1 cellular context compared by ENCODE assay signal in the genomic region with DNA sequence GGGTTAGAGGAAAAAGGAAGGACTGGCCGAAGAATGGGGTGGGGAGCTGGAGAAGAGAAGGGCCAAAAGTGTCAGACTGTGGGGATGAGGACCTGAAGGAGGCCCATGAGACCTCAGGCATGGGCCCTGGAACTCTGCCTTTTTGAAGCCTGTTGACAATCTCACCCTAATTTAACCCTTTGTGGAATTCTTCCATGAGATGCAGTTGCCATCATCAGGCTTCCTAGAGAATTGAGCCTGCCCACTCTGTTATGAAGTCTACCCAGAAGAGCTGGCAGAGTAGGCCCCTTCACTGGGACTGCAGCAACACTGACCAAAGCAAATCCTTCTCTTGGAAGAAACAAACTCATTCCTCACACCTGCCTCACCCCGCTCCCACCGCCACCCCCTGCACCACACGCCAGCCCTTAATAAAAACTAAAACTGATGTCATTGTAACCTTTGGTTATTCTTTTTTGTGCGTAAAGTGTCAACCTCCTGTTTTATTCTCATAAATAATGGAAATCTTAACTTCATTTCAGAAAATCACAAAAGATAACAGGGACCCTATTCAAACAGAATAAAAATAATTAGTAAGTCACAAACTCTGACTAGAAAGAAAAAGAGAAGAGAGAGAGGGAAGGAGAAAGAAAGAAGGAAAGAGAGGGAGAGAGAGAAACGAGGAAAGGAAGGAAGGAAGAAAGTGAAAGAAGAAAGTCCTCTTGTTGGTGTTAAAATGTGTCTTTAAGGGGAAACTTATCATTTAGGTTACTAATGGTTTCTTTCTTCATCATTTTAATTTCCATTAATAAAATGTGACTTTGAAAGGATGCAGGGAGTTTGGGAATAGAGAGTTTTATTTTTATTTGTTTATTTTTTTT.
TF ChIP-seq lines count a peak whose summit lies in the region.

No MANE protein-coding gene starts in this region.

TF ChIP-seq in GM23338, 12 proteins besides CTCF, POLR2A, EP300 and RAD21 (continued from another document):
- TF ChIP-seq, protein P1, sequence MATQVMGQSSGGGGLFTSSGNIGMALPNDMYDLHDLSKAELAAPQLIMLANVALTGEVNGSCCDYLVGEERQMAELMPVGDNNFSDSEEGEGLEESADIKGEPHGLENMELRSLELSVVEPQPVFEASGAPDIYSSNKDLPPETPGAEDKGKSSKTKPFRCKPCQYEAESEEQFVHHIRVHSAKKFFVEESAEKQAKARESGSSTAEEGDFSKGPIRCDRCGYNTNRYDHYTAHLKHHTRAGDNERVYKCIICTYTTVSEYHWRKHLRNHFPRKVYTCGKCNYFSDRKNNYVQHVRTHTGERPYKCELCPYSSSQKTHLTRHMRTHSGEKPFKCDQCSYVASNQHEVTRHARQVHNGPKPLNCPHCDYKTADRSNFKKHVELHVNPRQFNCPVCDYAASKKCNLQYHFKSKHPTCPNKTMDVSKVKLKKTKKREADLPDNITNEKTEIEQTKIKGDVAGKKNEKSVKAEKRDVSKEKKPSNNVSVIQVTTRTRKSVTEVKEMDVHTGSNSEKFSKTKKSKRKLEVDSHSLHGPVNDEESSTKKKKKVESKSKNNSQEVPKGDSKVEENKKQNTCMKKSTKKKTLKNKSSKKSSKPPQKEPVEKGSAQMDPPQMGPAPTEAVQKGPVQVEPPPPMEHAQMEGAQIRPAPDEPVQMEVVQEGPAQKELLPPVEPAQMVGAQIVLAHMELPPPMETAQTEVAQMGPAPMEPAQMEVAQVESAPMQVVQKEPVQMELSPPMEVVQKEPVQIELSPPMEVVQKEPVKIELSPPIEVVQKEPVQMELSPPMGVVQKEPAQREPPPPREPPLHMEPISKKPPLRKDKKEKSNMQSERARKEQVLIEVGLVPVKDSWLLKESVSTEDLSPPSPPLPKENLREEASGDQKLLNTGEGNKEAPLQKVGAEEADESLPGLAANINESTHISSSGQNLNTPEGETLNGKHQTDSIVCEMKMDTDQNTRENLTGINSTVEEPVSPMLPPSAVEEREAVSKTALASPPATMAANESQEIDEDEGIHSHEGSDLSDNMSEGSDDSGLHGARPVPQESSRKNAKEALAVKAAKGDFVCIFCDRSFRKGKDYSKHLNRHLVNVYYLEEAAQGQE (IDR thresholded peaks at IDR 0.05; ENCODE audit: unreplicated experiment) = no peak
- TF ChIP-seq ZNF462 (CRISPR knock-in tag; IDR thresholded peaks at IDR 0.05) (no peak), EZH2 (IDR thresholded peaks at IDR 0.05; ENCODE audit: low read depth, unreplicated experiment) (no peak), STAT1 (IDR thresholded peaks at IDR 0.05; ENCODE audit: unreplicated experiment) (no peak), NANOG (IDR thresholded peaks at IDR 0.05; ENCODE audit: borderline replicate concordance) (no peak), EZH2phosphoT487 (IDR thresholded peaks at IDR 0.05; ENCODE audit: unreplicated experiment) (no peak), JUNB (IDR thresholded peaks at IDR 0.05; ENCODE audit: unreplicated experiment) (no peak)
TF ChIP-seq in GM23338: peak in this region for 0.
